16 cellular contexts compared by ENCODE assay signal in genomic region chr4:168586926-168587325, GRCh38.
DNase-seq lines count a peak whose midpoint lies in the region; ATAC-seq lines count a peak whose summit lies in the region.
"Had no signal": no experiment of that assay in that cellular context is flagged by ENCODE, and none has a peak within 500 bp of the region (broad histone marks: within the 10 kb centered on the region; RNA-seq: fewer than 3 reads in every experiment).

No MANE protein-coding gene starts in this region.

- no peak overlapping the region for H3K4me3 ChIP-seq in SJCRH30
- peak overlapping the region in 1 of 3 donors; percentile 39 for H3K4me3 ChIP-seq in skeletal muscle tissue (ENCODE audit: low read length in 3 of 3)
- H3K4me3 ChIP-seq: hepatocyte had no signal

- H3K27me3 ChIP-seq in SJCRH30 (no peaks in the 10 kb centered on the region), skeletal muscle tissue (ENCODE audit: control insufficient read depth in 3 of 3, insufficient read depth in 3 of 3, low read length in 3 of 3) (no peaks in the 10 kb centered on the region)
- H3K27me3 ChIP-seq: hepatocyte had no signal

- peaks cover under 1% of the 10 kb centered on the region; the same call in 1 of the 2 replicates for H3K9me3 ChIP-seq in SJCRH30 (replicated peaks)
- H3K9me3 ChIP-seq in skeletal muscle tissue (ENCODE audit: control insufficient read depth in 3 of 3, low read length in 3 of 3) = no peaks in the 10 kb centered on the region

- ATAC-seq in HG02981 (IDR thresholded peaks at IDR 0.05; ENCODE audit: unreplicated experiment) (no peak), HG03196 (IDR thresholded peaks at IDR 0.05; ENCODE audit: unreplicated experiment) (no peak)
- ATAC-seq: T-helper 17 cell had no signal

- H3K4me1 ChIP-seq in SJCRH30 = peaks cover 50% of the 10 kb centered on the region
- H3K4me1 ChIP-seq in skeletal muscle tissue (ENCODE audit: control insufficient read depth in 3 of 3, insufficient read depth in 3 of 3, low read length in 3 of 3) = peaks cover 13 to 23% (median 20%) of the 10 kb centered on the region in 3 donors

- H3K27ac ChIP-seq in SJCRH30 (peak overlapping the region; percentile 57), skeletal muscle tissue (ENCODE audit: low read depth, low read length) (peak overlapping the region; percentile 16)

- H3K36me3 ChIP-seq in SJCRH30 (no peaks in the 10 kb centered on the region), skeletal muscle tissue (ENCODE audit: control insufficient read depth in 3 of 3, insufficient read depth in 3 of 3, low read length in 3 of 3) (no peaks in the 10 kb centered on the region)

- no peak overlapping the region for H3K9ac ChIP-seq in skeletal muscle tissue (ENCODE audit: low read depth in 1 of 3, low read length in 3 of 3)

- DNase-seq in H4 (ENCODE audit: low spot score) (peak; percentile 19), SJCRH30 (peak in 1 of 2 experiments; percentile 10), islet precursor cell (peak; percentile 79), NCI-H1694 (lab: John Stamatoyannopoulos, UW) (no peak), cerebellum (ENCODE audit: low spot score) (no peak)
- DNase-seq: activated gamma-delta T cell; AML-193; KBM-7; NCI-H1105; RPMI8226; stimulated activated naive CD4-positive, alpha-beta T cell treated with Interleukin-2 at 50 U/mL for 16 hours; T-helper 17 cell had no signal

Comparison
In these comparisons a context has a peak if more than half of its experiments do, and no peak if none do; other contexts are left out.
1. DNase-seq: peak in H4 (single experiment) and islet precursor cell (single experiment); none in NCI-H1694 (single experiment) and cerebellum (single experiment).